In the genomic region with DNA sequence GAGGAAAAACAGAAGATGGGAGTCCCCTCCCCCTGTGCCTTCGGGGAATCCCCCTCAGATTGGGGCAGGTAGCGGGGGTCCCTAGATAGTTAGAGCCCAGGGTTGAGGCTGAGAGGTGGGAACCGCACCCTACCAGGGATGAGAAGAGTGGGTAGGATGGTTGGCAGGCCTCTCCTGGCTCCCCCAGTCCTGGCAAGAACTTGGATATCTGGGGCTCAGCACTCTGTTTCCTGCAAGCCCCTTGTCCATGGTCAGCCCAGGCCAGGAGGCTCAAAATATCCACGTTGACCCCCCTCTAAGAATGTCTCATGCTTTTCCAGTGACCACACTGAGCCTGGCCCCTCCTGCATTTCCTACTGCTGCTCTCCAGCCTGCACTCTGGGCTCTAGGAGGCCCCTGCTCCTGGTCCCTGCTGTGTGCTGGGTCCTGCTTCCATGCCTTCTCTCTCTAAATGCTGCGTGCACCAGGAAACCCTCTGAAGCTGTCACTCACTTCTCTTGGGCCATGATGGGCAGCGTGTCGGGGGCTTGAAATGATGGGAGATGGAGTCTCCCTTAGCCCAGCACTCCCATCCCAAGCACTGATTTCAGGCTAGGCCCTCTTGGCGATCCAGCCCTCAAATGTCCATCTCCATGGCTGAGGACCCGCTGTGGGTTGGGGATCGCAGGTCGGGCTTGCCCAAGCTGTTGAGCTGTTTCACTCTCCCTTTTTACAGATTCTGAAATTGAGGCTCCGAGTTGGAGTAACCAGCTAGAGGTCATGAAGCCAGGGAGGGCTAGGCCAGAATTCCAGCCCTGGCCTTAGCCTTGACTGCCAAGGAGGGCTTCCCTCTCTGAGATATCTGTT, we compare ENCODE assay signal across 1 cellular context.
TF ChIP-seq lines count a peak whose summit lies in the region.

No MANE protein-coding gene starts in this region.

TF ChIP-seq in endothelial cell of umbilical vein, 7 proteins besides CTCF, POLR2A, EP300 and RAD21:
- TF ChIP-seq GATA2 (IDR thresholded peaks at IDR 0.05; ENCODE audit: insufficient read depth, insufficient read length, low read depth, low read length) (no peak), POLR2AphosphoS5 (IDR thresholded peaks at IDR 0.05; ENCODE audit: insufficient read depth, low read depth, low read length) (no peak), JUN (IDR thresholded peaks at IDR 0.05; ENCODE audit: borderline replicate concordance, insufficient read depth, insufficient read length, low read depth) (no peak), EZH2 (IDR thresholded peaks at IDR 0.05; ENCODE audit: borderline replicate concordance, low read depth, low read length, severe bottlenecking) (no peak), MYC (IDR thresholded peaks at IDR 0.05; ENCODE audit: low read depth, low read length) (no peak), FOS (IDR thresholded peaks at IDR 0.05; ENCODE audit: borderline replicate concordance, insufficient read depth, low read length) (no peak)
- TF ChIP-seq, protein P1, sequence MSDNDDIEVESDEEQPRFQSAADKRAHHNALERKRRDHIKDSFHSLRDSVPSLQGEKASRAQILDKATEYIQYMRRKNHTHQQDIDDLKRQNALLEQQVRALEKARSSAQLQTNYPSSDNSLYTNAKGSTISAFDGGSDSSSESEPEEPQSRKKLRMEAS (IDR thresholded peaks at IDR 0.05; ENCODE audit: insufficient read depth, insufficient read length), result no peak
